Comparison of ENCODE assay signal across 29 cellular contexts in genomic region chr6:143615785-143616184, GRCh38.
DNase-seq lines count a peak whose midpoint lies in the region; ATAC-seq, FAIRE-seq and TF ChIP-seq lines count a peak whose summit lies in the region.
"Had no signal": no experiment of that assay in that cellular context is flagged by ENCODE, and none has a peak within 500 bp of the region (broad histone marks: within the 10 kb centered on the region; RNA-seq: fewer than 3 reads in every experiment).

No MANE protein-coding gene starts in this region.

- H3K27ac ChIP-seq in pancreas = no peak overlapping the region
- H3K27ac ChIP-seq: ovary, RWPE1, skin epidermis, transverse colon had no signal

- H3K36me3 Mint-ChIP-seq in activated CD4-positive, alpha-beta T cell treated with anti-CD3 and anti-CD28 coated beads for 36 hours (ENCODE audit: low read depth) = no peaks in the 10 kb centered on the region
- no peaks in the 10 kb centered on the region for H3K36me3 Mint-ChIP-seq in activated CD4-positive, alpha-beta T cell treated with anti-CD3 and anti-CD28 coated beads, Interleukin-2, amount 10 ng/mL, durations not matched to agents 24 days and 14 days (ENCODE audit: low read depth)
- H3K36me3 Mint-ChIP-seq in activated naive CD8-positive, alpha-beta T cell treated with anti-CD3 and anti-CD28 coated beads, Interleukin-2, amount 50 U/mL, for 24 hours (ENCODE audit: low read depth) = no peaks in the 10 kb centered on the region
- H3K36me3 Mint-ChIP-seq: activated naive CD4-positive, alpha-beta T cell treated with anti-CD3 and anti-CD28 coated beads, Interleukin-2, amount 50 U/mL, for 24 hours had no signal

- TF ChIP-seq CTCF in pancreas (IDR thresholded peaks at IDR 0.05) = no peak

- H3K27me3 Mint-ChIP-seq in activated CD4-positive, alpha-beta T cell treated with anti-CD3 and anti-CD28 coated beads for 36 hours = no peaks in the 10 kb centered on the region
- no peaks in the 10 kb centered on the region for H3K27me3 Mint-ChIP-seq in activated CD4-positive, alpha-beta T cell treated with anti-CD3 and anti-CD28 coated beads, Interleukin-2, amount 10 ng/mL, durations not matched to agents 24 days and 14 days
- no peaks in the 10 kb centered on the region for H3K27me3 Mint-ChIP-seq in activated naive CD8-positive, alpha-beta T cell treated with anti-CD3 and anti-CD28 coated beads, Interleukin-2, amount 50 U/mL, for 24 hours
- H3K27me3 Mint-ChIP-seq: activated CD8-positive, alpha-beta memory T cell treated with anti-CD3 and anti-CD28 coated beads, Interleukin-2, amount 10 ng/mL, durations not matched to agents 7 days and 5 days; activated naive CD4-positive, alpha-beta T cell treated with anti-CD3 and anti-CD28 coated beads, Interleukin-2, amount 50 U/mL, for 24 hours; IgD-negative memory B cell had no signal

- CTCF ChIA-PET in activated CD4-positive, alpha-beta T cell treated with anti-CD3 and anti-CD28 coated beads for 36 hours (lab: Charles Lee) = no interaction called here

- H3K27ac Mint-ChIP-seq in activated CD4-positive, alpha-beta T cell treated with anti-CD3 and anti-CD28 coated beads for 36 hours = no peak overlapping the region
- no peak overlapping the region for H3K27ac Mint-ChIP-seq in activated CD4-positive, alpha-beta T cell treated with anti-CD3 and anti-CD28 coated beads, Interleukin-2, amount 10 ng/mL, durations not matched to agents 24 days and 14 days
- no peak overlapping the region for H3K27ac Mint-ChIP-seq in activated naive CD8-positive, alpha-beta T cell treated with anti-CD3 and anti-CD28 coated beads, Interleukin-2, amount 50 U/mL, for 24 hours
- H3K27ac Mint-ChIP-seq: activated CD8-positive, alpha-beta memory T cell treated with anti-CD3 and anti-CD28 coated beads, Interleukin-2, amount 10 ng/mL, durations not matched to agents 7 days and 5 days; activated naive CD4-positive, alpha-beta T cell treated with anti-CD3 and anti-CD28 coated beads, Interleukin-2, amount 50 U/mL, for 24 hours; IgD-negative memory B cell; nephron progenitor cell; T-helper 1 cell treated with Interleukin-12 subunit alpha and Interleukin-12 subunit beta and Interleukin-4 antibody, amounts not matched to agents 30 μg/mL and 1 μg/mL, for 36 hours had no signal

- no peaks in the 10 kb centered on the region for H3K27me3 ChIP-seq in pancreas
- H3K27me3 ChIP-seq: ovary, transverse colon had no signal

- no peaks in the 10 kb centered on the region for H3K9me3 ChIP-seq in pancreas
- H3K9me3 ChIP-seq: ovary, transverse colon had no signal

- no peak overlapping the region for H3K4me3 Mint-ChIP-seq in activated CD4-positive, alpha-beta T cell treated with anti-CD3 and anti-CD28 coated beads for 36 hours
- H3K4me3 Mint-ChIP-seq in activated CD4-positive, alpha-beta T cell treated with anti-CD3 and anti-CD28 coated beads, Interleukin-2, amount 10 ng/mL, durations not matched to agents 24 days and 14 days = no peak overlapping the region
- H3K4me3 Mint-ChIP-seq in activated naive CD8-positive, alpha-beta T cell treated with anti-CD3 and anti-CD28 coated beads, Interleukin-2, amount 50 U/mL, for 24 hours = no peak overlapping the region
- H3K4me3 Mint-ChIP-seq: activated CD8-positive, alpha-beta memory T cell treated with anti-CD3 and anti-CD28 coated beads, Interleukin-2, amount 10 ng/mL, durations not matched to agents 7 days and 5 days; activated naive CD4-positive, alpha-beta T cell treated with anti-CD3 and anti-CD28 coated beads, Interleukin-2, amount 50 U/mL, for 24 hours; nephron progenitor cell; T-helper 1 cell treated with Interleukin-12 subunit alpha and Interleukin-12 subunit beta and Interleukin-4 antibody, amounts not matched to agents 30 μg/mL and 1 μg/mL, for 36 hours had no signal

- H3K4me1 ChIP-seq in pancreas = no peaks in the 10 kb centered on the region

- peak; percentile 69 for ATAC-seq in activated CD4-positive, alpha-beta T cell treated with anti-CD3 and anti-CD28 coated beads for 36 hours
- ATAC-seq in GM18909 (IDR thresholded peaks at IDR 0.05; ENCODE audit: poor library complexity, unreplicated experiment) (peak; percentile 64), HG03135 (IDR thresholded peaks at IDR 0.05; ENCODE audit: unreplicated experiment) (peak; percentile 59), pancreas (no peak), HG02884 (IDR thresholded peaks at IDR 0.05; ENCODE audit: unreplicated experiment) (no peak)
- ATAC-seq in activated naive CD8-positive, alpha-beta T cell treated with anti-CD3 and anti-CD28 coated beads, Interleukin-2, amount 50 U/mL, for 24 hours = peak; percentile 61
- ATAC-seq: activated CD8-positive, alpha-beta memory T cell treated with anti-CD3 and anti-CD28 coated beads, Interleukin-2, amount 10 ng/mL, durations not matched to agents 7 days and 5 days; left cardiac atrium had no signal

- no peak overlapping the region for H3K4me3 ChIP-seq in pancreas
- H3K4me3 ChIP-seq: ovary, skin epidermis, transverse colon had no signal

- WGBS in pancreas, 2 donors = 85 to 94% methylated on average over 1 of the region's 1 CpG

- intact Hi-C loops in activated CD4-positive, alpha-beta T cell treated with anti-CD3 and anti-CD28 coated beads for 36 hours (cut with DNase I, micrococcal nuclease) = no loop called here
- intact Hi-C loops in activated CD4-positive, alpha-beta T cell treated with anti-CD3 and anti-CD28 coated beads, Interleukin-2, amount 10 ng/mL, durations not matched to agents 24 days and 14 days (cut with micrococcal nuclease) = loop anchor here (1.0 kb wide), 1 partner anchor 14 kb away; no protein-coding TSS in a partner anchor
- intact Hi-C loops in pancreas (cut with DNase I) = no loop called here

- FAIRE-seq in pancreas (lab: Jason Lieb, UNC) = no peak
- FAIRE-seq: astrocyte, D721Med, endometrium, frontal cortex had no signal

- no peaks in the 10 kb centered on the region for H3K36me3 ChIP-seq in pancreas
- H3K36me3 ChIP-seq: ovary, transverse colon had no signal

- H3K9me3 Mint-ChIP-seq in activated CD4-positive, alpha-beta T cell treated with anti-CD3 and anti-CD28 coated beads for 36 hours (ENCODE audit: low read depth) = no peaks in the 10 kb centered on the region
- H3K9me3 Mint-ChIP-seq in activated CD4-positive, alpha-beta T cell treated with anti-CD3 and anti-CD28 coated beads, Interleukin-2, amount 10 ng/mL, durations not matched to agents 24 days and 14 days = no peaks in the 10 kb centered on the region
- H3K9me3 Mint-ChIP-seq in activated naive CD8-positive, alpha-beta T cell treated with anti-CD3 and anti-CD28 coated beads, Interleukin-2, amount 50 U/mL, for 24 hours = no peaks in the 10 kb centered on the region
- H3K9me3 Mint-ChIP-seq: activated naive CD4-positive, alpha-beta T cell treated with anti-CD3 and anti-CD28 coated beads, Interleukin-2, amount 50 U/mL, for 24 hours; IgD-negative memory B cell; T-helper 1 cell treated with Interleukin-12 subunit alpha and Interleukin-12 subunit beta and Interleukin-4 antibody, amounts not matched to agents 30 μg/mL and 1 μg/mL, for 36 hours had no signal

- peaks cover 33% of the 10 kb centered on the region for H3K4me1 Mint-ChIP-seq in activated CD4-positive, alpha-beta T cell treated with anti-CD3 and anti-CD28 coated beads for 36 hours
- peaks cover 26% of the 10 kb centered on the region for H3K4me1 Mint-ChIP-seq in activated CD4-positive, alpha-beta T cell treated with anti-CD3 and anti-CD28 coated beads, Interleukin-2, amount 10 ng/mL, durations not matched to agents 24 days and 14 days
- peaks cover 24% of the 10 kb centered on the region for H3K4me1 Mint-ChIP-seq in activated naive CD8-positive, alpha-beta T cell treated with anti-CD3 and anti-CD28 coated beads, Interleukin-2, amount 50 U/mL, for 24 hours

- no peak for DNase-seq in activated CD4-positive, alpha-beta T cell treated with anti-CD3 and anti-CD28 coated beads for 36 hours
- no peak for DNase-seq in activated CD4-positive, alpha-beta T cell treated with anti-CD3 and anti-CD28 coated beads, Interleukin-2, amount 10 ng/mL, durations not matched to agents 24 days and 14 days
- no peak for DNase-seq in activated naive CD8-positive, alpha-beta T cell treated with anti-CD3 and anti-CD28 coated beads, Interleukin-2, amount 50 U/mL, for 24 hours
- DNase-seq in pancreas (no peak), globus pallidus (ENCODE audit: low spot score) (no peak)
- DNase-seq: 8988T; activated CD4-positive, alpha-beta T cell treated with anti-CD3 and anti-CD28 coated beads for 48 hours; activated CD8-positive, alpha-beta memory T cell treated with anti-CD3 and anti-CD28 coated beads, Interleukin-2, amount 10 ng/mL, durations not matched to agents 7 days and 5 days; central memory CD4-positive, alpha-beta T cell; left cardiac atrium; NCI-H1105; NCI-H526 treated with DMSO at 0.1 percent for 48 hours; nephron progenitor cell; ovary; retina; stimulated activated CD8-positive, alpha-beta memory T cell treated with anti-CD3 and anti-CD28 coated beads, Interleukin-4, amount 100 ng/mL, for 48 hours; transverse colon had no signal

- POLR2A ChIA-PET in activated CD4-positive, alpha-beta T cell treated with anti-CD3 and anti-CD28 coated beads for 36 hours (lab: Charles Lee) = no interaction called here

Comparison
In these comparisons a context has a peak if more than half of its experiments do, and no peak if none do; other contexts are left out.
1. ATAC-seq: peak in activated CD4-positive, alpha-beta T cell treated with anti-CD3 and anti-CD28 coated beads for 36 hours (single experiment), GM18909 (single experiment), HG03135 (single experiment) and activated naive CD8-positive, alpha-beta T cell treated with anti-CD3 and anti-CD28 coated beads, Interleukin-2, amount 50 U/mL, for 24 hours (single experiment); none in pancreas (0 of 4) and HG02884 (single experiment).